In the genomic region with DNA sequence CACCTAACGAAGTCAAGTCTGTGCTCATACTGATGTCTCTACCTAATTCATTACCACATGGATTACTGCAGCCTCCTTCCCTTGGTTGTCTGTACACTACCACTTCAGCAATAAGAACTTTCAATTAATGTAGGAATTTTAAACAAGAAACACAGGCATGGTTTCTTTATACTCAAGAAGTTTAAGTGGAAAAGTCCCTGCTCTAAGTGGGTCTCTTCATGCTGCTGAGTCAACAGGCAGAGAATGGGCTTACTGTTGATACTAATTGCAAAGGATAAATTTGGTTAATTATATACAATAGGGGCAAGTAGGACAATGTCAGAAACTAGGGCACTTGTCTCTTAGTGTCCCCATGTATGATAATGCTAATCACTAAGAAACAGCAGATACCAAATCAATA, we compare ENCODE assay signal across 32 cellular contexts.
"Had no signal": no experiment of that assay in that cellular context is flagged by ENCODE, and none has a peak within 500 bp of the region (broad histone marks: within the 10 kb centered on the region; RNA-seq: fewer than 3 reads in every experiment).

No MANE protein-coding gene starts in this region.

- H3K9me3 ChIP-seq: adrenal gland, body of pancreas, breast epithelium had no signal

- DNase-seq: activated B cell treated with CpG ODN at 0.5 μM for 24 hours; activated CD4-positive, alpha-beta memory T cell treated with anti-CD3 and anti-CD28 coated beads for 36 hours; activated CD4-positive, alpha-beta T cell treated with anti-CD3 and anti-CD28 coated beads for 4 hours; activated CD4-positive, alpha-beta T cell treated with anti-CD3 and anti-CD28 coated beads, Interleukin-2, amount 10 ng/mL, durations not matched to agents 24 days and 14 days; activated CD4-positive, alpha-beta T cell treated with anti-CD3 and anti-CD28 coated beads, Interleukin-2, amount 50 U/mL, for 1 hour; activated CD4-positive, alpha-beta T cell treated with anti-CD3 and anti-CD28 coated beads, Interleukin-2, amount 50 U/mL, for 4 hours; activated CD4-positive, CD25-positive, alpha-beta regulatory T cell treated with anti-CD3 and anti-CD28 coated beads, Interleukin-2, amount 50 U/mL, for 72 hours; activated CD8-positive, alpha-beta memory T cell treated with anti-CD3 and anti-CD28 coated beads, Interleukin-2, amount 50 U/mL, for 4 hours; activated CD8-positive, alpha-beta T cell treated with anti-CD3 and anti-CD28 coated beads for 36 hours; activated effector memory CD4-positive, alpha-beta T cell treated with anti-CD3 and anti-CD28 coated beads, Interleukin-2, amount 50 U/mL, for 16 hours; activated gamma-delta T cell treated with Interleukin-2 at 50 U/mL for 16 hours; activated naive CD4-positive, alpha-beta T cell; activated naive CD4-positive, alpha-beta T cell treated with anti-CD3 and anti-CD28 coated beads for 36 hours; activated naive CD4-positive, alpha-beta T cell treated with anti-CD3 and anti-CD28 coated beads, Interleukin-2, amount 50 U/mL, for 16 hours; activated naive CD8-positive, alpha-beta T cell treated with anti-CD3 and anti-CD28 coated beads for 36 hours; activated T-cell treated with anti-CD3 and anti-CD28 coated beads for 4 hours; activated T-cell treated with anti-CD3 and anti-CD28 coated beads, Interleukin-2, amount 50 U/mL, for 1 hour; activated T-cell treated with anti-CD3 and anti-CD28 coated beads, Interleukin-2, amount 50 U/mL, for 4 hours; activated T-cell treated with anti-CD3 and anti-CD28 coated beads, Interleukin-2, amount 50 U/mL, for 72 hours; adrenal gland; amniotic stem cell; aorta; body of pancreas; brain microvascular endothelial cell; cerebellar nuclear complex; T-helper 1 cell; T-helper 2 cell; T-helper 9 cell had no signal

- H3K27me3 ChIP-seq: adrenal gland, body of pancreas, brain microvascular endothelial cell, breast epithelium had no signal

- ATAC-seq: activated CD8-positive, alpha-beta T cell treated with anti-CD3 and anti-CD28 coated beads for 36 hours; activated naive CD4-positive, alpha-beta T cell treated with anti-CD3 and anti-CD28 coated beads, Interleukin-2, amount 50 U/mL, for 72 hours; activated T-cell treated with anti-CD3 and anti-CD28 coated beads, Interleukin-2, amount 50 U/mL, for 4 hours; activated T-cell treated with anti-CD3 and anti-CD28 coated beads, Interleukin-2, amount 50 U/mL, for 72 hours; activated T-helper 17 cell treated with anti-CD3 and anti-CD28 coated beads, Interleukin-2, amount 50 U/mL, for 72 hours; body of pancreas had no signal

- H3K36me3 ChIP-seq: adrenal gland, brain microvascular endothelial cell, breast epithelium had no signal

- H3K4me1 ChIP-seq: adrenal gland, body of pancreas, breast epithelium had no signal

- H3K4me3 ChIP-seq: adrenal gland, body of pancreas, breast epithelium had no signal

- H3K27ac ChIP-seq: adrenal gland, body of pancreas, brain microvascular endothelial cell, breast epithelium, VCaP had no signal
